ENCODE assay signal across 1 cellular context in genomic region chr19:796692-797527, GRCh38.
TF ChIP-seq lines count a peak whose summit lies in the region.

PTBP1 (plus strand) TSS chr19:797452; CDS start chr19:797498, 46 bp downstream.

TF ChIP-seq in HepG2, 621 proteins besides CTCF, POLR2A, EP300 and RAD21 (continued from another document and continues in another):
- TF ChIP-seq ZNF24 (IDR thresholded peaks at IDR 0.05), result no peak
- TF ChIP-seq FOXK2 (IDR thresholded peaks at IDR 0.05), result peak; percentile 58; the same call in 1 of the 2 replicates
- TF ChIP-seq ZNF230 (CRISPR knock-in tag; IDR thresholded peaks at IDR 0.05), result peak; percentile 56; the same call in 1 of the 2 replicates
- TF ChIP-seq NFIB (CRISPR knock-in tag; IDR thresholded peaks at IDR 0.05; ENCODE audit: borderline replicate concordance), result no peak
- no peak for TF ChIP-seq ZNF562 (CRISPR knock-in tag; IDR thresholded peaks at IDR 0.05; ENCODE audit: borderline replicate concordance)
- TF ChIP-seq, protein P1, sequence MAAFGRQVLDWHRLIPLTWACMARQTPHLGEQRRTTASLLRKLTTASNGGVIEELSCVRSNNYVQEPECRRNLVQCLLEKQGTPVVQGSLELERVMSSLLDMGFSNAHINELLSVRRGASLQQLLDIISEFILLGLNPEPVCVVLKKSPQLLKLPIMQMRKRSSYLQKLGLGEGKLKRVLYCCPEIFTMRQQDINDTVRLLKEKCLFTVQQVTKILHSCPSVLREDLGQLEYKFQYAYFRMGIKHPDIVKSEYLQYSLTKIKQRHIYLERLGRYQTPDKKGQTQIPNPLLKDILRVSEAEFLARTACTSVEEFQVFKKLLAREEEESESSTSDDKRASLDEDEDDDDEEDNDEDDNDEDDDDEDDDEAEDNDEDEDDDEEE (CRISPR knock-in tag; IDR thresholded peaks at IDR 0.05), result no peak
- no peak for TF ChIP-seq ZNF713 (CRISPR knock-in tag; IDR thresholded peaks at IDR 0.05)
- no peak for TF ChIP-seq PLRG1 (conservative IDR thresholded peaks at IDR 0.05)
- TF ChIP-seq MLLT10 (CRISPR knock-in tag; IDR thresholded peaks at IDR 0.05), result no peak
- TF ChIP-seq PHF21A (CRISPR knock-in tag; IDR thresholded peaks at IDR 0.05), result peak; percentile 75; the same call in 1 of the 2 replicates
- no peak for TF ChIP-seq ZNF263 (CRISPR knock-in tag; IDR thresholded peaks at IDR 0.05)
- no peak; the same call in 1 of the 2 replicates for TF ChIP-seq ZNF598 (CRISPR knock-in tag; IDR thresholded peaks at IDR 0.05; ENCODE audit: borderline replicate concordance)
- no peak for TF ChIP-seq KLF9 (CRISPR knock-in tag; IDR thresholded peaks at IDR 0.05; ENCODE audit: low read depth)
- TF ChIP-seq PRDM10 (CRISPR knock-in tag; IDR thresholded peaks at IDR 0.05; ENCODE audit: low read depth), result peak; percentile 66; the same call in 1 of the 2 replicates
- TF ChIP-seq ZNF720 (CRISPR knock-in tag; IDR thresholded peaks at IDR 0.05), result no peak
- TF ChIP-seq, protein P2, sequence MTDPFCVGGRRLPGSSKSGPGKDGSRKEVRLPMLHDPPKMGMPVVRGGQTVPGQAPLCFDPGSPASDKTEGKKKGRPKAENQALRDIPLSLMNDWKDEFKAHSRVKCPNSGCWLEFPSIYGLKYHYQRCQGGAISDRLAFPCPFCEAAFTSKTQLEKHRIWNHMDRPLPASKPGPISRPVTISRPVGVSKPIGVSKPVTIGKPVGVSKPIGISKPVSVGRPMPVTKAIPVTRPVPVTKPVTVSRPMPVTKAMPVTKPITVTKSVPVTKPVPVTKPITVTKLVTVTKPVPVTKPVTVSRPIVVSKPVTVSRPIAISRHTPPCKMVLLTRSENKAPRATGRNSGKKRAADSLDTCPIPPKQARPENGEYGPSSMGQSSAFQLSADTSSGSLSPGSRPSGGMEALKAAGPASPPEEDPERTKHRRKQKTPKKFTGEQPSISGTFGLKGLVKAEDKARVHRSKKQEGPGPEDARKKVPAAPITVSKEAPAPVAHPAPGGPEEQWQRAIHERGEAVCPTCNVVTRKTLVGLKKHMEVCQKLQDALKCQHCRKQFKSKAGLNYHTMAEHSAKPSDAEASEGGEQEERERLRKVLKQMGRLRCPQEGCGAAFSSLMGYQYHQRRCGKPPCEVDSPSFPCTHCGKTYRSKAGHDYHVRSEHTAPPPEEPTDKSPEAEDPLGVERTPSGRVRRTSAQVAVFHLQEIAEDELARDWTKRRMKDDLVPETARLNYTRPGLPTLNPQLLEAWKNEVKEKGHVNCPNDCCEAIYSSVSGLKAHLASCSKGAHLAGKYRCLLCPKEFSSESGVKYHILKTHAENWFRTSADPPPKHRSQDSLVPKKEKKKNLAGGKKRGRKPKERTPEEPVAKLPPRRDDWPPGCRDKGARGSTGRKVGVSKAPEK (CRISPR knock-in tag; IDR thresholded peaks at IDR 0.05; ENCODE audit: borderline replicate concordance), result no peak
- no peak for TF ChIP-seq HMGA1 (CRISPR knock-in tag; conservative IDR thresholded peaks at IDR 0.05)
- TF ChIP-seq, protein P3, sequence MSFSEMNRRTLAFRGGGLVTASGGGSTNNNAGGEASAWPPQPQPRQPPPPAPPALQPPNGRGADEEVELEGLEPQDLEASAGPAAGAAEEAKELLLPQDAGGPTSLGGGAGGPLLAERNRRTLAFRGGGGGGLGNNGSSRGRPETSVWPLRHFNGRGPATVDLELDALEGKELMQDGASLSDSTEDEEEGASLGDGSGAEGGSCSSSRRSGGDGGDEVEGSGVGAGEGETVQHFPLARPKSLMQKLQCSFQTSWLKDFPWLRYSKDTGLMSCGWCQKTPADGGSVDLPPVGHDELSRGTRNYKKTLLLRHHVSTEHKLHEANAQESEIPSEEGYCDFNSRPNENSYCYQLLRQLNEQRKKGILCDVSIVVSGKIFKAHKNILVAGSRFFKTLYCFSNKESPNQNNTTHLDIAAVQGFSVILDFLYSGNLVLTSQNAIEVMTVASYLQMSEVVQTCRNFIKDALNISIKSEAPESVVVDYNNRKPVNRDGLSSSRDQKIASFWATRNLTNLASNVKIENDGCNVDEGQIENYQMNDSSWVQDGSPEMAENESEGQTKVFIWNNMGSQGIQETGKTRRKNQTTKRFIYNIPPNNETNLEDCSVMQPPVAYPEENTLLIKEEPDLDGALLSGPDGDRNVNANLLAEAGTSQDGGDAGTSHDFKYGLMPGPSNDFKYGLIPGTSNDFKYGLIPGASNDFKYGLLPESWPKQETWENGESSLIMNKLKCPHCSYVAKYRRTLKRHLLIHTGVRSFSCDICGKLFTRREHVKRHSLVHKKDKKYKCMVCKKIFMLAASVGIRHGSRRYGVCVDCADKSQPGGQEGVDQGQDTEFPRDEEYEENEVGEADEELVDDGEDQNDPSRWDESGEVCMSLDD (CRISPR knock-in tag; IDR thresholded peaks at IDR 0.05; ENCODE audit: borderline replicate concordance), result no peak
- TF ChIP-seq GZF1 (CRISPR knock-in tag; IDR thresholded peaks at IDR 0.05), result no peak
- TF ChIP-seq NR2F1 (CRISPR knock-in tag; IDR thresholded peaks at IDR 0.05), result no peak
- TF ChIP-seq SP2 (CRISPR knock-in tag; IDR thresholded peaks at IDR 0.05), result peak; percentile 96
- no peak; the same call in 1 of the 2 replicates for TF ChIP-seq CEBPZ (IDR thresholded peaks at IDR 0.05; ENCODE audit: low read length)
- TF ChIP-seq ZKSCAN1 (IDR thresholded peaks at IDR 0.05; ENCODE audit: low read length), result no peak
- TF ChIP-seq NFKB2 (CRISPR knock-in tag; IDR thresholded peaks at IDR 0.05; ENCODE audit: borderline replicate concordance), result peak; percentile 75; the same call in 1 of the 2 replicates
- TF ChIP-seq KAT2B (IDR thresholded peaks at IDR 0.05; ENCODE audit: borderline replicate concordance, low read depth, low read length), result no peak
- no peak for TF ChIP-seq ADNP (CRISPR knock-in tag; IDR thresholded peaks at IDR 0.05)
- peak; percentile 78 for TF ChIP-seq MED1 (CRISPR knock-in tag; IDR thresholded peaks at IDR 0.05)
- TF ChIP-seq ZIK1 (CRISPR knock-in tag; IDR thresholded peaks at IDR 0.05; ENCODE audit: borderline replicate concordance, low read depth), result peak; percentile 33; the same call in 1 of the 2 replicates
- TF ChIP-seq SMAD1 (CRISPR knock-in tag; IDR thresholded peaks at IDR 0.05; ENCODE audit: borderline replicate concordance, low read depth), result no peak
- TF ChIP-seq BCL3 (CRISPR knock-in tag; IDR thresholded peaks at IDR 0.05), result no peak
- TF ChIP-seq ZSCAN22 (CRISPR knock-in tag; IDR thresholded peaks at IDR 0.05), result no peak
- TF ChIP-seq CREB3 (CRISPR knock-in tag; IDR thresholded peaks at IDR 0.05), result 0 out of 2 replicates have a peak, but pooled peaks have one; percentile 45
- no peak for TF ChIP-seq SOX6 (IDR thresholded peaks at IDR 0.05)
- TF ChIP-seq SOX6 (CRISPR knock-in tag; IDR thresholded peaks at IDR 0.05), result peak; percentile 73; the same call in 1 of the 2 replicates
- no peak for TF ChIP-seq LRRFIP1 (CRISPR knock-in tag; conservative IDR thresholded peaks at IDR 0.05)
- peak; percentile 99 for TF ChIP-seq RAD51 (IDR thresholded peaks at IDR 0.05; ENCODE audit: borderline replicate concordance)
- TF ChIP-seq TBP (CRISPR knock-in tag; IDR thresholded peaks at IDR 0.05), result no peak
- TF ChIP-seq HES4 (CRISPR knock-in tag; IDR thresholded peaks at IDR 0.05; ENCODE audit: borderline replicate concordance), result 0 out of 2 replicates have a peak, but pooled peaks have one; percentile 41
- TF ChIP-seq CC2D1A (CRISPR knock-in tag; IDR thresholded peaks at IDR 0.05), result no peak
- TF ChIP-seq ZNF574 (CRISPR knock-in tag; IDR thresholded peaks at IDR 0.05), result peak; percentile 96
- no peak for TF ChIP-seq RORA (CRISPR knock-in tag; IDR thresholded peaks at IDR 0.05)
